9 cellular contexts compared by ENCODE assay signal in the genomic region with DNA sequence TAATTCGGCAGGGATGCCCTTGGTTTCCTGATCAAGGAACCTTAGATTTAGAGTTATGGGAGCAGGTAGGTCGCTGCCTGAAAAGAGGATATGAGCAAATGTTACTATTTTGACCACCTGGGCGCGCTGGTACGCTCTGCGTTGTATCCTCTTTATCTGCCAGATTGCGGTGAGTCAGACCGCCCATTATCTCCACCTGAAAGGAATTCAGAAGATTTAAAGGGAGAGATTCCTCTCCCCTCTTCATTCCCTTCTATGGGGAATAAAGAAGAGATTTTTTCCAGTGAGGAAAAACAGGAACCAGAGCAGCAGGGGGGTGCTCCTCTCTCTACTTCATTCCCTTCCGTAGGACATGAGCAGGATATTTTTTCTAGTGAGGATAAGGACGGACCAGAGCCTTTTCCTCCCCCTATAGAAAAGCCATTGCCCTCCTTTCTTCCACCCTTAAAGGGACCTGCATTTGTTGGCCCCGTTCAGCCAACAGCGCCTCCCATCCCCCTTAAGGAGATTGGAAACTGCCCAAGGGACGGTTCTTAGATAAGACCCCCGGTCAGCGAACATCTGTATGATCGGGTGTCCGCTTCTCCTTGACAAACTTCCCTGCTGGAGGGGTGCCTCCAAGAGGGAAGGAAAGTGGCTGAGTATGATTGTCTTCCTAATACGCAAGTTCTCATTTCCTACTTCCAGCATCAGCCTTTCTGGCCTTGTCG. TPM values are rescaled to one million over a fixed set of nuclear protein-coding genes. Genes with fewer than 3 reads are reported as not detected.
DNase-seq lines count a peak whose midpoint lies in the region; ATAC-seq, FAIRE-seq and TF ChIP-seq lines count a peak whose summit lies in the region.
"Had no signal": no experiment of that assay in that cellular context is flagged by ENCODE, and none has a peak within 500 bp of the region (broad histone marks: within the 10 kb centered on the region; RNA-seq: fewer than 3 reads in every experiment).

No MANE protein-coding gene starts in this region.

- no peak overlapping the region for H3K27ac Mint-ChIP-seq in nephron progenitor cell

- H3K4me1 ChIP-seq in A549 (no peaks in the 10 kb centered on the region), PC-9 (replicated peaks; ENCODE audit: insufficient read depth) (peaks cover 9% of the 10 kb centered on the region)

- no peaks in the 10 kb centered on the region for H3K9me3 Mint-ChIP-seq in nephron progenitor cell

- intact Hi-C loops in PC-9 (cut with micrococcal nuclease; ENCODE audit: unreplicated experiment), result loop anchor here (1.0 to 10.0 kb wide), 6 partner anchors 29 to 582 kb away; a partner anchor contains a TSS

- TF ChIP-seq CTCF in A549 (IDR thresholded peaks at IDR 0.05) (no peak), PC-9 (conservative IDR thresholded peaks at IDR 0.05) (no peak; the same call in 1 of the 2 replicates), epithelial cell of proximal tubule (conservative IDR thresholded peaks at IDR 0.05; ENCODE audit: low read depth, low read length) (no peak), nephron progenitor cell (IDR thresholded peaks at IDR 0.05) (no peak)

- H3K4me3 Mint-ChIP-seq in nephron progenitor cell, result peak overlapping the region; percentile 89

- H3K27ac ChIP-seq in A549 (no peak overlapping the region), PC-9 (no peak overlapping the region)

- peak overlapping the region; percentile 78 for H2AFZ ChIP-seq in PC-9

- no peaks in the 10 kb centered on the region for H3K27me3 ChIP-seq in PC-9 (ENCODE audit: insufficient read depth, low read depth)

- no peaks in the 10 kb centered on the region for H3K9me2 ChIP-seq in PC-9 (ENCODE audit: insufficient read depth)

- no peak for TF ChIP-seq RAD21 in A549 (conservative IDR thresholded peaks at IDR 0.05 in 1 of 2, IDR thresholded peaks at IDR 0.05 in 1 of 2)

- TF ChIP-seq POLR2A in A549 (IDR thresholded peaks at IDR 0.05; ENCODE audit: low read length), result no peak

- H3K9me3 ChIP-seq in A549 (no peaks in the 10 kb centered on the region), PC-9 (ENCODE audit: insufficient read depth, low read depth) (no peaks in the 10 kb centered on the region)

- peaks cover 19% of the 10 kb centered on the region for H3K27me3 Mint-ChIP-seq in nephron progenitor cell (ENCODE audit: low read depth, poor library complexity)

- no TSS peak for BruUV-seq in PC-9 (replicated peaks; lab: Mats Ljungman, UMichigan)

- WGBS in A549 (ENCODE audit: missing lambda C conversion rate), result 71% methylated on average over 19 of the region's 19 CpGs

- H3K36me3 Mint-ChIP-seq in nephron progenitor cell (ENCODE audit: low read depth), result no peaks in the 10 kb centered on the region

- POLR2A ChIA-PET in A549 (lab: Yijun Ruan, JAX) (no interaction called here), PC-9 (lab: Charles Lee; ENCODE audit: unreplicated experiment) (no interaction called here)

- H3K79me2 ChIP-seq in PC-9 (ENCODE audit: low read depth), result no peaks in the 10 kb centered on the region

- H3K36me3 ChIP-seq in PC-9 (ENCODE audit: low read depth), result no peaks in the 10 kb centered on the region

- no peaks in the 10 kb centered on the region for H4K20me1 ChIP-seq in PC-9 (ENCODE audit: insufficient read depth)

- DNase-seq in A549 (ENCODE audit: low read depth in 1 of 2, low spot score in 1 of 2) (no peak), PC-9 (peak; percentile 61 to 65), epithelial cell of proximal tubule (ENCODE audit: low read depth) (no peak), nephron progenitor cell (peak; percentile 11), ureter (ENCODE audit: low spot score) (no peak), frontal cortex (ENCODE audit: low spot score in 2 of 2) (no peak), MV-4-11 (lab: John Stamatoyannopoulos, UW) (no peak)

- ATAC-seq in A549 (no peak), GM21723 (IDR thresholded peaks at IDR 0.05; ENCODE audit: unreplicated experiment) (peak; percentile 30)

- FAIRE-seq in A549 (lab: Jason Lieb, UNC) (no peak), frontal cortex (lab: Jason Lieb, UNC) (no peak)
- FAIRE-seq: G401.6 had no signal

- peaks cover 3% of the 10 kb centered on the region; the same call in 1 of the 2 replicates for H3F3A ChIP-seq in PC-9 (ENCODE audit: insufficient read depth, low read depth)

- CTCF ChIA-PET in A549 (lab: Yijun Ruan, JAX) (interaction anchor here (0.7 to 2.4 kb wide), 9 partner anchors 13 to 580 kb away, joined by 3 to 15 read pairs (median 4); no protein-coding TSS in a partner anchor), PC-9 (lab: Charles Lee) (interaction anchor here (0.8 to 1.2 kb wide), 2 partner anchors 29 to 123 kb away, joined by 4 read pairs; no protein-coding TSS in a partner anchor)

- no peak for TF ChIP-seq EP300 in A549 (IDR thresholded peaks at IDR 0.05)

- peaks cover 25% of the 10 kb centered on the region for H3K4me1 Mint-ChIP-seq in nephron progenitor cell

- no peak overlapping the region for H3K4me3 ChIP-seq in A549
- peak overlapping the region; percentile 45; the same call in 1 of the 2 replicates for H3K4me3 ChIP-seq in PC-9
- peak overlapping the region; percentile 41 for H3K4me3 ChIP-seq in epithelial cell of proximal tubule (ENCODE audit: low read depth, low read length)

- H3K4me2 ChIP-seq in A549, result peak overlapping the region; percentile 57
- peak overlapping the region; percentile 73 for H3K4me2 ChIP-seq in PC-9

TF ChIP-seq in A549, 52 proteins besides CTCF, POLR2A, EP300 and RAD21:
- no peak for TF ChIP-seq CHD4 (IDR thresholded peaks at IDR 0.05; ENCODE audit: borderline replicate concordance)
- TF ChIP-seq, protein P1, sequence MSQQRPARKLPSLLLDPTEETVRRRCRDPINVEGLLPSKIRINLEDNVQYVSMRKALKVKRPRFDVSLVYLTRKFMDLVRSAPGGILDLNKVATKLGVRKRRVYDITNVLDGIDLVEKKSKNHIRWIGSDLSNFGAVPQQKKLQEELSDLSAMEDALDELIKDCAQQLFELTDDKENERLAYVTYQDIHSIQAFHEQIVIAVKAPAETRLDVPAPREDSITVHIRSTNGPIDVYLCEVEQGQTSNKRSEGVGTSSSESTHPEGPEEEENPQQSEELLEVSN (IDR thresholded peaks at IDR 0.05; ENCODE audit: borderline replicate concordance, low read depth), result no peak
- no peak for TF ChIP-seq HOXB5 (CRISPR knock-in tag; IDR thresholded peaks at IDR 0.05)
- no peak for TF ChIP-seq RFX5 (IDR thresholded peaks at IDR 0.05)
- no peak for TF ChIP-seq SREBF2 (IDR thresholded peaks at IDR 0.05)
- TF ChIP-seq, protein P2, sequence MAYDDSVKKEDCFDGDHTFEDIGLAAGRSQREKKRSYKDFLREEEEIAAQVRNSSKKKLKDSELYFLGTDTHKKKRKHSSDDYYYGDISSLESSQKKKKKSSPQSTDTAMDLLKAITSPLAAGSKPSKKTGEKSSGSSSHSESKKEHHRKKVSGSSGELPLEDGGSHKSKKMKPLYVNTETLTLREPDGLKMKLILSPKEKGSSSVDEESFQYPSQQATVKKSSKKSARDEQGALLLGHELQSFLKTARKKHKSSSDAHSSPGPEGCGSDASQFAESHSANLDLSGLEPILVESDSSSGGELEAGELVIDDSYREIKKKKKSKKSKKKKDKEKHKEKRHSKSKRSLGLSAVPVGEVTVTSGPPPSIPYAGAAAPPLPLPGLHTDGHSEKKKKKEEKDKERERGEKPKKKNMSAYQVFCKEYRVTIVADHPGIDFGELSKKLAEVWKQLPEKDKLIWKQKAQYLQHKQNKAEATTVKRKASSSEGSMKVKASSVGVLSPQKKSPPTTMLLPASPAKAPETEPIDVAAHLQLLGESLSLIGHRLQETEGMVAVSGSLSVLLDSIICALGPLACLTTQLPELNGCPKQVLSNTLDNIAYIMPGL (CRISPR knock-in tag; IDR thresholded peaks at IDR 0.05; ENCODE audit: borderline replicate concordance), result no peak
- no peak for TF ChIP-seq FOXS1 (CRISPR knock-in tag; IDR thresholded peaks at IDR 0.05)

RNA-seq across cellular contexts. Expression of a gene that starts 34.1 kb away (rescaled TPM):
- not detected in 2 replicates for polyA plus RNA-seq in A549 (2011; rRNA removed)
- polyA plus RNA-seq in A549 (2012; cell fraction: cytosol; rRNA removed), result not detected in 2 replicates
- polyA plus RNA-seq in A549 (2012; cell fraction: nucleus; rRNA removed), result not detected in 2 replicates
- polyA plus RNA-seq in A549 (2017; fragmentation: RNase III; extraction: RNeasy Plus Mini Kit Qiagen cat#74134 plus additional on column Dnase treatment), result not detected in 3 replicates
- polyA minus RNA-seq in A549 (2011; rRNA and poly(A)+ RNA removed), result not detected in 2 replicates
- not detected in 2 replicates for total RNA-seq in PC-9 (2021)
- not detected in 2 replicates for total RNA-seq in epithelial cell of proximal tubule
- total RNA-seq in ureter, result 0.18 TPM
- not detected for total RNA-seq in frontal cortex

RNA-seq across cellular contexts. Expression of a gene that starts 44.0 kb away (rescaled TPM):
- polyA plus RNA-seq in A549 (2011; rRNA removed) (not detected in 2 replicates), A549 (2017; fragmentation: RNase III; extraction: RNeasy Plus Mini Kit Qiagen cat#74134 plus additional on column Dnase treatment) (not detected in 3 replicates)
- not detected in 2 replicates for polyA plus RNA-seq in A549 (2012; cell fraction: cytosol; rRNA removed)
- not detected in 2 replicates for polyA plus RNA-seq in A549 (2012; cell fraction: nucleus; rRNA removed)
- polyA minus RNA-seq in A549 (2011; rRNA and poly(A)+ RNA removed), result not detected in 2 replicates
- total RNA-seq in PC-9 (2021) (not detected in 2 replicates), epithelial cell of proximal tubule (not detected in 2 replicates), ureter (0.86 TPM), frontal cortex (not detected)

Comparison
In these comparisons a context has a peak if more than half of its experiments do, and no peak if none do; other contexts are left out.
1. DNase-seq: peak in PC-9 (2 of 2) and nephron progenitor cell (single experiment); none in A549 (0 of 2), epithelial cell of proximal tubule (single experiment), ureter (single experiment), frontal cortex (0 of 2) and MV-4-11 (single experiment).